ENCODE assay signal across 8 cellular contexts in genomic region chr7:194996-195829, GRCh38. TPM values are rescaled to one million over a fixed set of nuclear protein-coding genes. Genes with fewer than 3 reads are reported as not detected.
DNase-seq lines count a peak whose midpoint lies in the region; ATAC-seq and TF ChIP-seq lines count a peak whose summit lies in the region.

No MANE protein-coding gene starts in this region.

- H3K9me3 Mint-ChIP-seq in Calu3 (ENCODE audit: low read depth, unreplicated experiment) (no peaks in the 10 kb centered on the region), progenitor cell of endocrine pancreas (ENCODE audit: low read depth) (no peaks in the 10 kb centered on the region)

- H3K4me3 Mint-ChIP-seq in Calu3 (ENCODE audit: low read depth, unreplicated experiment) (peak overlapping the region; percentile 63), progenitor cell of endocrine pancreas (ENCODE audit: low read depth) (peak overlapping the region; percentile 82)

- peak overlapping the region; percentile 74 for H3K4me3 ChIP-seq in fibroblast of pulmonary artery (replicated peaks; ENCODE audit: low read depth, low read length)

- BruUV-seq in Calu3 (replicated peaks; lab: Mats Ljungman, UMichigan) = no TSS peak

- H3K27me3 Mint-ChIP-seq in Calu3 (ENCODE audit: unreplicated experiment) (peaks cover 84% of the 10 kb centered on the region), progenitor cell of endocrine pancreas (peaks cover 6% of the 10 kb centered on the region)

- ATAC-seq in HG02852 (IDR thresholded peaks at IDR 0.05; ENCODE audit: unreplicated experiment) = no peak
- ATAC-seq in GM19328 (IDR thresholded peaks at IDR 0.05; ENCODE audit: unreplicated experiment) = no peak
- ATAC-seq in HG02588 (IDR thresholded peaks at IDR 0.05; ENCODE audit: unreplicated experiment) = no peak

- TF ChIP-seq CTCF in Calu3 (IDR thresholded peaks at IDR 0.05; ENCODE audit: unreplicated experiment) = no peak
- TF ChIP-seq CTCF in fibroblast of pulmonary artery (IDR thresholded peaks at IDR 0.05; ENCODE audit: low read length, missing control alignments) = no peak
- TF ChIP-seq CTCF in progenitor cell of endocrine pancreas (IDR thresholded peaks at IDR 0.05; ENCODE audit: unreplicated experiment) = no peak

- DNase-seq in Calu3 (no peak), RPMI7951 (ENCODE audit: low read depth) (peak; percentile 63), fibroblast of pulmonary artery (ENCODE audit: low read depth) (peak; percentile 28), progenitor cell of endocrine pancreas (ENCODE audit: low spot score, unreplicated experiment) (no peak), NCI-H1092 (lab: John Stamatoyannopoulos, UW) (no peak)

- intact Hi-C loops in Calu3 (cut with micrococcal nuclease; ENCODE audit: unreplicated experiment) = no loop called here

- CTCF ChIA-PET in Calu3 (lab: Charles Lee) = interaction anchor here (0.6 kb wide), 1 partner anchor 377 kb away, joined by 3 read pairs; no protein-coding TSS in a partner anchor

- H3K27ac Mint-ChIP-seq in Calu3 (ENCODE audit: unreplicated experiment) (no peak overlapping the region), progenitor cell of endocrine pancreas (peak overlapping the region; percentile 43)

- H3K4me1 Mint-ChIP-seq in Calu3 (ENCODE audit: low read depth, unreplicated experiment) = peaks cover 8% of the 10 kb centered on the region
- peaks cover 30% of the 10 kb centered on the region for H3K4me1 Mint-ChIP-seq in progenitor cell of endocrine pancreas (ENCODE audit: low read depth)

- H3K36me3 Mint-ChIP-seq in Calu3 (ENCODE audit: insufficient read depth, unreplicated experiment) (peaks cover 11% of the 10 kb centered on the region), progenitor cell of endocrine pancreas (ENCODE audit: insufficient read depth) (peaks cover 21% of the 10 kb centered on the region)

RNA-seq across cellular contexts. Expression of gene FAM20C, which starts 2.8 kb away (rescaled TPM):
- total RNA-seq in Calu3 (2022) = 4.9 and 9.1 TPM in 2 replicates
- 256 and 312 TPM in 2 replicates for total RNA-seq in RPMI7951 (2014; rRNA removed; shearing (Covaris generic))
- 32.9 and 33.3 TPM in 2 replicates for total RNA-seq in progenitor cell of endocrine pancreas

Comparison
In these comparisons a context has a peak if more than half of its experiments do, and no peak if none do; other contexts are left out.
1. DNase-seq: peak in RPMI7951 (single experiment) and fibroblast of pulmonary artery (single experiment); none in Calu3 (single experiment), progenitor cell of endocrine pancreas (single experiment) and NCI-H1092 (single experiment).